Comparison of ENCODE assay signal across 11 cellular contexts in the genomic region with DNA sequence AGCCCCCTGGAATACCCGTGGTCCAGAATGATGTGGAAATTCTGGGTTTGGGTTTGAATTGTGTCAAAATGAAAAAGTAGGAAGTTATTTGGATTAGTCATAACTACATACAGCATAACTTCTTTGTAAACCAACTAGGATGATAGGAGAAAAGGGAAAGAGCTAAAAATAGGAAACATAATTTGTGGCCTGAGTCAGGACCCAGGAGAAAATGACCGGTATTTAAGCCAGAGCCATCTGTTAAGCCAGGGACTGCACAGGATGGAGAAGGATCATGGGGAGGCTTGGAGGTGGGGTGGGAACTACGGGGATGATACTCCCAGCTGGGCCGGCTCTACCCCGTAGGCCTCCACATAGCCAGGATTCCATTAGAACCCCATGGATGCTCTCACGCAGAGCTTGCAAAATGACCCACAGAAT.
DNase-seq lines count a peak whose midpoint lies in the region; ATAC-seq and TF ChIP-seq lines count a peak whose summit lies in the region.
"Had no signal": no experiment of that assay in that cellular context is flagged by ENCODE, and none has a peak within 500 bp of the region (broad histone marks: within the 10 kb centered on the region; RNA-seq: fewer than 3 reads in every experiment).

No MANE protein-coding gene starts in this region.

- no peak for ATAC-seq in Right ventricle myocardium superior (ENCODE audit: poor library complexity)

- no peaks in the 10 kb centered on the region for H3K27me3 ChIP-seq in cardiac muscle cell
- no peaks in the 10 kb centered on the region for H3K27me3 ChIP-seq in uterus

- intact Hi-C loops in Right ventricle myocardium superior (cut with DNase I), result no loop called here
- intact Hi-C loops in uterus (cut with DNase I; ENCODE audit: low total_unique reads), result no loop called here

- H3K4me1 Mint-ChIP-seq in activated naive CD8-positive, alpha-beta T cell treated with anti-CD3 and anti-CD28 coated beads for 36 hours, result peaks cover 34% of the 10 kb centered on the region

- no peak overlapping the region for H3K4me3 Mint-ChIP-seq in activated naive CD8-positive, alpha-beta T cell treated with anti-CD3 and anti-CD28 coated beads for 36 hours

- H3K27ac ChIP-seq in cardiac muscle cell (peak overlapping the region; percentile 69), uterus (peak overlapping the region; percentile 41 to 61)
- H3K27ac ChIP-seq: lower lobe of right lung had no signal

- H3K9me3 ChIP-seq in cardiac muscle cell (ENCODE audit: low read depth), result no peaks in the 10 kb centered on the region
- no peaks in the 10 kb centered on the region for H3K9me3 ChIP-seq in uterus
- H3K9me3 ChIP-seq: lower lobe of right lung had no signal

- H3K27ac Mint-ChIP-seq in activated naive CD8-positive, alpha-beta T cell treated with anti-CD3 and anti-CD28 coated beads for 36 hours, result no peak overlapping the region

- H3K36me3 ChIP-seq in cardiac muscle cell (no peaks in the 10 kb centered on the region), uterus (no peaks in the 10 kb centered on the region)

- DNase-seq in cardiac muscle cell (ENCODE audit: low read depth in 1 of 2, low spot score in 1 of 2) (peak in 1 of 2 donors; percentile 83), Right ventricle myocardium superior (no peak), astrocyte of the spinal cord (ENCODE audit: low read depth, low spot score) (peak; percentile 91), iris pigment epithelial cell (ENCODE audit: low read depth) (peak; percentile 91), uterus (no peak), NCI-H2196 (lab: John Stamatoyannopoulos, UW; ENCODE audit: unreplicated experiment) (no peak), epidermal melanocyte (ENCODE audit: insufficient read length, low spot score) (no peak)
- no peak for DNase-seq in activated naive CD8-positive, alpha-beta T cell treated with anti-CD3 and anti-CD28 coated beads for 36 hours
- DNase-seq: GOT3; lower lobe of right lung; stimulated activated CD4-positive, alpha-beta T cell treated with anti-CD3 and anti-CD28 coated beads, Interleukin-4, amount 100 ng/mL, for 1 hour had no signal

- peaks cover 9% of the 10 kb centered on the region for H3K4me1 ChIP-seq in cardiac muscle cell (ENCODE audit: low read depth)
- no peaks in the 10 kb centered on the region for H3K4me1 ChIP-seq in uterus

- TF ChIP-seq POLR2A in uterus (IDR thresholded peaks at IDR 0.05), result no peak

- in situ Hi-C loops in astrocyte of the spinal cord (cut with HindIII; ENCODE audit: low sequenced_read_pairs), result no loop called here

- H3K27me3 Mint-ChIP-seq in activated naive CD8-positive, alpha-beta T cell treated with anti-CD3 and anti-CD28 coated beads for 36 hours, result no peaks in the 10 kb centered on the region

- peaks cover 36% of the 10 kb centered on the region for H3K36me3 Mint-ChIP-seq in activated naive CD8-positive, alpha-beta T cell treated with anti-CD3 and anti-CD28 coated beads for 36 hours

- TF ChIP-seq CTCF in cardiac muscle cell (IDR thresholded peaks at IDR 0.05; ENCODE audit: low read depth, low read length), result no peak
- no peak for TF ChIP-seq CTCF in astrocyte of the spinal cord (IDR thresholded peaks at IDR 0.05; ENCODE audit: low read depth, low read length)
- TF ChIP-seq CTCF in uterus (IDR thresholded peaks at IDR 0.05), result no peak

- no peaks in the 10 kb centered on the region for H3K9me3 Mint-ChIP-seq in activated naive CD8-positive, alpha-beta T cell treated with anti-CD3 and anti-CD28 coated beads for 36 hours

- H3K4me3 ChIP-seq in cardiac muscle cell (no peak overlapping the region), astrocyte of the spinal cord (ENCODE audit: low read depth, low read length) (no peak overlapping the region), uterus (no peak overlapping the region)
- H3K4me3 ChIP-seq: lower lobe of right lung had no signal

Comparison
In these comparisons a context has a peak if more than half of its experiments do, and no peak if none do; other contexts are left out.
1. DNase-seq: peak in astrocyte of the spinal cord (single experiment) and iris pigment epithelial cell (single experiment); none in Right ventricle myocardium superior (single experiment), uterus (0 of 2), NCI-H2196 (single experiment), epidermal melanocyte (single experiment) and activated naive CD8-positive, alpha-beta T cell treated with anti-CD3 and anti-CD28 coated beads for 36 hours (single experiment).